7 cellular contexts compared by ENCODE assay signal in the genomic region with DNA sequence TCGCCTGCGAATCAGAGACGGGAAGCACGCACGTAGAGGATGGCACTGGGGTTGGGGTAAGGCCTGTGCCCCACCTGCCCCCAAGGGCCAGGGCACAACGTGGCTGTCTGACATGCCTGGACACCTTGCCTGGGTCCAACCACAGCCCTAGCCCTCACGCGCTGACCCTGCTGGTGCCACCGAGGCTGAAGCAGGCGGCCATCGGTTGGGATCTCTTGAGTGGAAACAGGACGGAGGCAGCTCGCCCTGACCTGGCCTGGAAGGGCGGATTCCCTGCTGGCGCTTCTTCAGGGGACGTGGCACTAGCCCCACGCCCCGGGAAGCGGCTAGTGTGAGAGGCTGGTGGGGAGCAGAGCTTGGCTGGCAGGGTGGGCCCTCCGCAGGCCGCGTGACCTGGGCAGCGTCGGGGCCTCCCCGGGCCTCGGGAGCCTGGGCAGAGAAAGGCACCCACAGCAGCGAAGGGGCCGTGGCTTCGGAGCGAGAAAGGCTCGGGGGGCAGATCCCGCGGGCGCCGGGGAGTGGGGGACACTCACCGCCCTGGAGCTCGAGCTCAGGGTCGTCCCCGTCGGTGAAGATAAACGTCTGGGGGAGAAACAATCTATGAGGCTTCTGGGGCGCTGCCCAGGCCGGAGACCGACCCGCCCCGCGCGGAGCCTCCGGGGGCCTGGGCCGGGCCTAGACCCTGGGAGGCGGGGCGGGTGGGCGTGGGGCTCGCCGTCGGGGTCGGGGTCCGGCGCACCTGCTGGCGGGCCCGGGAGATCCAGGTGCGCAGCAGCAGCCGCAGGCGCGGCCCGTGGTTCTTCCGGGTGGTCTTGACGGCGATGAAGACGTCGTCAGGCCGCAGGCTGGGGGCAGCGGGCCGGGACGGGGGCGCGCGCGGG.
DNase-seq lines count a peak whose midpoint lies in the region; ATAC-seq and TF ChIP-seq lines count a peak whose summit lies in the region.

No MANE protein-coding gene starts in this region.

- no peaks in the 10 kb centered on the region for H3K79me2 ChIP-seq in parathyroid adenoma

- H3K4me3 ChIP-seq in SK-N-MC (peak overlapping the region; percentile 80), fibroblast of pulmonary artery (replicated peaks; ENCODE audit: low read depth, low read length) (peak overlapping the region; percentile 77), parathyroid adenoma (ENCODE audit: low read depth, low read length) (peak overlapping the region; percentile 70)

- H3K9ac ChIP-seq in SK-N-MC (ENCODE audit: insufficient read length) (peak overlapping the region; percentile 80), parathyroid adenoma (peak overlapping the region; percentile 46)

- ATAC-seq in GM19463 (IDR thresholded peaks at IDR 0.05; ENCODE audit: unreplicated experiment) (peak; percentile 19), HG03432 (IDR thresholded peaks at IDR 0.05; ENCODE audit: unreplicated experiment) (no peak)

- peak overlapping the region; percentile 95 for H3K4me2 ChIP-seq in parathyroid adenoma (ENCODE audit: low read length)

- TF ChIP-seq CTCF in fibroblast of pulmonary artery (IDR thresholded peaks at IDR 0.05; ENCODE audit: low read length, missing control alignments) (no peak), parathyroid adenoma (IDR thresholded peaks at IDR 0.05) (no peak)

- peaks cover 13% of the 10 kb centered on the region; the same call in 1 of the 2 replicates for H3K36me3 ChIP-seq in SK-N-MC (ENCODE audit: insufficient read depth, low read length)
- no peaks in the 10 kb centered on the region for H3K36me3 ChIP-seq in parathyroid adenoma (ENCODE audit: control insufficient read depth, insufficient read depth, low read length)

- H3K27me3 ChIP-seq in parathyroid adenoma (ENCODE audit: control insufficient read depth, insufficient read depth, low read length), result no peaks in the 10 kb centered on the region

- H3K27ac ChIP-seq in SK-N-MC (no peak overlapping the region), parathyroid adenoma (no peak overlapping the region)

- no peaks in the 10 kb centered on the region for H3K4me1 ChIP-seq in parathyroid adenoma

- no peaks in the 10 kb centered on the region for H3K9me3 ChIP-seq in SK-N-MC (ENCODE audit: low read depth, low read length)
- H3K9me3 ChIP-seq in parathyroid adenoma (ENCODE audit: control insufficient read depth, low read length), result no peaks in the 10 kb centered on the region

- DNase-seq in SK-N-MC (ENCODE audit: low read depth, low spot score) (no peak), fibroblast of pulmonary artery (ENCODE audit: low read depth) (no peak), NCI-H82 (lab: John Stamatoyannopoulos, UW) (no peak), NCI-H1048 (lab: John Stamatoyannopoulos, UW) (no peak)

- peak overlapping the region; percentile 73 for H2AFZ ChIP-seq in parathyroid adenoma
